In genomic region chr12:11598900-11599299, GRCh38 we compare ENCODE assay signal across 30 cellular contexts.
"Had no signal": no experiment of that assay in that cellular context is flagged by ENCODE, and none has a peak within 500 bp of the region (broad histone marks: within the 10 kb centered on the region; RNA-seq: fewer than 3 reads in every experiment).

No MANE protein-coding gene starts in this region.

- H3K9me3 ChIP-seq: left ventricle myocardium inferior, mucosa of descending colon, pancreas, prostate gland, sigmoid colon, spleen, suprapubic skin, thoracic aorta, tibial artery, vagina had no signal

- H3K9me3 Mint-ChIP-seq: immature natural killer cell; naive thymus-derived CD4-positive, alpha-beta T cell; nephron; neural crest cell; stimulated activated effector memory CD8-positive, alpha-beta T cell treated with anti-CD3 and anti-CD28 coated beads, Interleukin-12 subunit alpha, Interleukin-12 subunit beta, amount 100 ng/mL, for 72 hours; stimulated activated naive CD8-positive, alpha-beta T cell treated with anti-CD3 and anti-CD28 coated beads, Interleukin-15, Interleukin-2, amounts not matched to agents 100 ng/mL and 50 ng/mL, for 24 hours; type B pancreatic cell had no signal

- H3K27ac Mint-ChIP-seq: immature natural killer cell; naive thymus-derived CD4-positive, alpha-beta T cell; nephron; stimulated activated effector memory CD8-positive, alpha-beta T cell treated with anti-CD3 and anti-CD28 coated beads, Interleukin-12 subunit alpha, Interleukin-12 subunit beta, amount 100 ng/mL, for 72 hours; stimulated activated naive CD8-positive, alpha-beta T cell treated with anti-CD3 and anti-CD28 coated beads, Interleukin-15, Interleukin-2, amounts not matched to agents 100 ng/mL and 50 ng/mL, for 24 hours; type B pancreatic cell had no signal

- ATAC-seq: left colon; mucosa of descending colon; naive thymus-derived CD4-positive, alpha-beta T cell; pancreas; right cardiac atrium; stimulated activated effector memory CD8-positive, alpha-beta T cell treated with anti-CD3 and anti-CD28 coated beads, Interleukin-12 subunit alpha, Interleukin-12 subunit beta, amount 100 ng/mL, for 72 hours had no signal

- H3K4me1 Mint-ChIP-seq: immature natural killer cell, nephron, neural crest cell had no signal

- H3K4me1 ChIP-seq: pancreas, prostate gland, suprapubic skin, vagina had no signal

- FAIRE-seq: islet of Langerhans, kidney, pancreas, small intestine had no signal

- H3K4me3 Mint-ChIP-seq: immature natural killer cell; naive thymus-derived CD4-positive, alpha-beta T cell; nephron; neural crest cell; stimulated activated effector memory CD8-positive, alpha-beta T cell treated with anti-CD3 and anti-CD28 coated beads, Interleukin-12 subunit alpha, Interleukin-12 subunit beta, amount 100 ng/mL, for 72 hours; stimulated activated naive CD8-positive, alpha-beta T cell treated with anti-CD3 and anti-CD28 coated beads, Interleukin-15, Interleukin-2, amounts not matched to agents 100 ng/mL and 50 ng/mL, for 24 hours; type B pancreatic cell had no signal

- H3K27me3 ChIP-seq: pancreas, sigmoid colon, spleen, suprapubic skin, tibial artery, vagina had no signal

- H3K36me3 ChIP-seq: left ventricle myocardium inferior, pancreas, prostate gland, sigmoid colon, spleen, suprapubic skin, thoracic aorta, tibial artery, vagina had no signal

- H3K27ac ChIP-seq: left ventricle myocardium inferior, pancreas, prostate gland, sigmoid colon, spleen, suprapubic skin, thoracic aorta, tibial artery, vagina had no signal

- DNase-seq: hypothalamus; immature natural killer cell; kidney; left colon; left ventricle myocardium inferior; midbrain; mucosa of descending colon; naive thymus-derived CD4-positive, alpha-beta T cell; nucleus accumbens; pancreas; posterior cingulate gyrus; retina; right cardiac atrium; sigmoid colon; small intestine; spleen; stimulated activated CD4-positive, alpha-beta T cell treated with anti-CD3 and anti-CD28 coated beads, Interleukin-4, amount 100 ng/mL, for 24 hours; stimulated activated naive CD4-positive, alpha-beta T cell; tibial artery had no signal

- H3K36me3 Mint-ChIP-seq: immature natural killer cell; naive thymus-derived CD4-positive, alpha-beta T cell; stimulated activated effector memory CD8-positive, alpha-beta T cell treated with anti-CD3 and anti-CD28 coated beads, Interleukin-12 subunit alpha, Interleukin-12 subunit beta, amount 100 ng/mL, for 72 hours; type B pancreatic cell had no signal

- H3K4me3 ChIP-seq: left ventricle myocardium inferior, lung, mucosa of descending colon, pancreas, prostate gland, sigmoid colon, spleen, suprapubic skin, thoracic aorta, tibial artery, vagina had no signal
